In genomic region chr4:136183513-136183912, GRCh38 we compare ENCODE assay signal across 16 cellular contexts.
DNase-seq lines count a peak whose midpoint lies in the region; ATAC-seq and TF ChIP-seq lines count a peak whose summit lies in the region.
"Had no signal": no experiment of that assay in that cellular context is flagged by ENCODE, and none has a peak within 500 bp of the region (broad histone marks: within the 10 kb centered on the region; RNA-seq: fewer than 3 reads in every experiment).

No MANE protein-coding gene starts in this region.

- TF ChIP-seq POLR2A in NB4 (IDR thresholded peaks at IDR 0.05; ENCODE audit: extremely low read depth, insufficient read length) (no peak), lower leg skin (IDR thresholded peaks at IDR 0.05) (no peak)

- H4K20me1 ChIP-seq in hepatocyte (ENCODE audit: insufficient read depth, poor library complexity, severe bottlenecking): no peaks in the 10 kb centered on the region
- H4K20me1 ChIP-seq: BLaER1 treated with 17β-estradiol and CSF1 and Interleukin-3, amounts not matched to agents 10 nM and 100 nM had no signal

- TF ChIP-seq CTCF in right atrium auricular region (IDR thresholded peaks at IDR 0.05) (no peak), NB4 (IDR thresholded peaks at IDR 0.05; ENCODE audit: low read depth, low read length) (peak; percentile 13), endodermal cell (conservative IDR thresholded peaks at IDR 0.05) (peak; percentile 63), lower leg skin (IDR thresholded peaks at IDR 0.05) (no peak), hepatocyte (IDR thresholded peaks at IDR 0.05; ENCODE audit: poor library complexity) (no peak)

- no peaks in the 10 kb centered on the region for H3K36me3 Mint-ChIP-seq in endodermal cell (ENCODE audit: low read depth)

- no peak overlapping the region for H2AFZ ChIP-seq in hepatocyte

- H3K4me3 ChIP-seq in right atrium auricular region (no peak overlapping the region), NB4 (ENCODE audit: low read depth, low read length) (no peak overlapping the region), endodermal cell (ENCODE audit: low read length) (no peak overlapping the region), lower leg skin (ENCODE audit: low read depth, poor library complexity, severe bottlenecking) (no peak overlapping the region), hepatocyte (no peak overlapping the region)
- H3K4me3 ChIP-seq: BLaER1 treated with 17β-estradiol and CSF1 and Interleukin-3, amounts not matched to agents 10 nM and 100 nM; SJCRH30 had no signal

- H3K36me3 ChIP-seq in right atrium auricular region: no peaks in the 10 kb centered on the region
- no peaks in the 10 kb centered on the region for H3K36me3 ChIP-seq in endodermal cell (ENCODE audit: control insufficient read depth, insufficient read depth, low read length)
- no peaks in the 10 kb centered on the region for H3K36me3 ChIP-seq in hepatocyte (replicated peaks; ENCODE audit: insufficient read depth, low read depth)
- H3K36me3 ChIP-seq: BLaER1 treated with 17β-estradiol and CSF1 and Interleukin-3, amounts not matched to agents 10 nM and 100 nM; SJCRH30 had no signal

- H3K79me2 ChIP-seq in hepatocyte: no peaks in the 10 kb centered on the region

- intact Hi-C loops in Right ventricle myocardium inferior (cut with DNase I): no loop called here
- intact Hi-C loops in lower leg skin (cut with DNase I; ENCODE audit: low total_unique reads): no loop called here

- H3K9me2 ChIP-seq in hepatocyte (replicated peaks; ENCODE audit: insufficient read depth): no peaks in the 10 kb centered on the region

- no peak overlapping the region for H3K27ac Mint-ChIP-seq in endodermal cell

- H3K9me3 ChIP-seq in right atrium auricular region: peaks cover 0 to 5% of the 10 kb centered on the region in 2 donors
- H3K9me3 ChIP-seq in endodermal cell (ENCODE audit: control insufficient read depth, low read length): no peaks in the 10 kb centered on the region
- no peaks in the 10 kb centered on the region for H3K9me3 ChIP-seq in hepatocyte (ENCODE audit: low read depth)
- H3K9me3 ChIP-seq: SJCRH30 had no signal

- WGBS in endodermal cell (ENCODE audit: insufficient coverage in 1 of 2, insufficient read length in 1 of 2), 2 experiments: 95% methylated on average over 4 of the region's 4 CpGs; no CpG with 5 or more reads in 1 of the 2 experiments
- WGBS in lower leg skin, 2 donors: 89 to 96% methylated on average over 4 of the region's 4 CpGs
- WGBS in hepatocyte (ENCODE audit: low lambda C conversion rate, missing lambda C conversion rate): 96% methylated on average over 4 of the region's 4 CpGs

- ATAC-seq in Right ventricle myocardium inferior: no peak
- ATAC-seq in GM21381 (IDR thresholded peaks at IDR 0.05; ENCODE audit: unreplicated experiment): no peak

- H3K4me1 ChIP-seq in right atrium auricular region (no peaks in the 10 kb centered on the region), endodermal cell (ENCODE audit: control insufficient read depth, insufficient read depth, low read length) (no peaks in the 10 kb centered on the region), hepatocyte (ENCODE audit: insufficient read depth) (no peaks in the 10 kb centered on the region)
- H3K4me1 ChIP-seq: BLaER1 treated with 17β-estradiol and CSF1 and Interleukin-3, amounts not matched to agents 10 nM and 100 nM; SJCRH30 had no signal

- peak; percentile 28 for DNase-seq in Right ventricle myocardium inferior (ENCODE audit: missing footprints)
- DNase-seq in right atrium auricular region (ENCODE audit: low spot score): no peak
- DNase-seq in NB4 (ENCODE audit: low read depth): peak; percentile 4
- DNase-seq in endodermal cell: peak; percentile 66
- DNase-seq in lower leg skin (ENCODE audit: low spot score in 2 of 2): no peak
- no peak for DNase-seq in hepatocyte (ENCODE audit: low spot score)
- no peak for DNase-seq in NCI-H1105 (lab: John Stamatoyannopoulos, UW)
- DNase-seq: NCI-H1092 treated with DMSO at 0.1 percent for 48 hours; NCI-H187; NCI-H526 treated with DMSO at 0.1 percent for 48 hours; NK-92 treated with Interleukin-12 subunit alpha and Interleukin-12 subunit beta, amount 100 ng/mL, for 24 hours had no signal

- H3K27ac ChIP-seq in right atrium auricular region (no peak overlapping the region), endodermal cell (ENCODE audit: low read depth, low read length) (no peak overlapping the region), hepatocyte (no peak overlapping the region)
- H3K27ac ChIP-seq: BLaER1 treated with 17β-estradiol and CSF1 and Interleukin-3, amounts not matched to agents 10 nM and 100 nM; KMS-11; RWPE1; SJCRH30 had no signal

- no peak overlapping the region for H3K4me2 ChIP-seq in hepatocyte
- H3K4me2 ChIP-seq: BLaER1 treated with 17β-estradiol and CSF1 and Interleukin-3, amounts not matched to agents 10 nM and 100 nM; KMS-11 had no signal

- H3K9me3 Mint-ChIP-seq in endodermal cell: peaks cover 4% of the 10 kb centered on the region

- no peak overlapping the region for H3K9ac ChIP-seq in endodermal cell (ENCODE audit: extremely low read depth, low read length, poor library complexity, severe bottlenecking)
- H3K9ac ChIP-seq: BLaER1 treated with 17β-estradiol and CSF1 and Interleukin-3, amounts not matched to agents 10 nM and 100 nM; KMS-11 had no signal

- no peaks in the 10 kb centered on the region for H3K27me3 ChIP-seq in right atrium auricular region
- H3K27me3 ChIP-seq in endodermal cell (ENCODE audit: control insufficient read depth, insufficient read depth, low read length, poor library complexity, severe bottlenecking): no peaks in the 10 kb centered on the region
- H3K27me3 ChIP-seq in hepatocyte: no peaks in the 10 kb centered on the region
- H3K27me3 ChIP-seq: BLaER1 treated with 17β-estradiol and CSF1 and Interleukin-3, amounts not matched to agents 10 nM and 100 nM; SJCRH30 had no signal

- no peaks in the 10 kb centered on the region for H3K27me3 Mint-ChIP-seq in endodermal cell (ENCODE audit: insufficient read depth)

- no peak overlapping the region for H3K4me3 Mint-ChIP-seq in endodermal cell

- no peaks in the 10 kb centered on the region for H3K4me1 Mint-ChIP-seq in endodermal cell

Comparison
In these comparisons a context has a peak if more than half of its experiments do, and no peak if none do; other contexts are left out.
1. DNase-seq: peak in Right ventricle myocardium inferior (single experiment), NB4 (single experiment) and endodermal cell (single experiment); none in right atrium auricular region (single experiment), lower leg skin (0 of 2), hepatocyte (single experiment) and NCI-H1105 (single experiment).
2. CTCF ChIP-seq: peak in NB4 (single experiment) and endodermal cell (single experiment); none in right atrium auricular region (0 of 2), lower leg skin (0 of 3) and hepatocyte (single experiment).